9 cellular contexts compared by ENCODE assay signal in genomic region chr19:13848811-13849241, GRCh38. TPM values are rescaled to one million over a fixed set of nuclear protein-coding genes. Genes with fewer than 3 reads are reported as not detected.
DNase-seq lines count a peak whose midpoint lies in the region; ATAC-seq, FAIRE-seq and TF ChIP-seq lines count a peak whose summit lies in the region.
"Had no signal": no experiment of that assay in that cellular context is flagged by ENCODE, and none has a peak within 500 bp of the region (broad histone marks: within the 10 kb centered on the region; RNA-seq: fewer than 3 reads in every experiment).

No MANE protein-coding gene starts in this region.

- H3K27me3 ChIP-seq in astrocyte (ENCODE audit: insufficient read depth, low read length) (no peaks in the 10 kb centered on the region), mesendoderm (ENCODE audit: insufficient read depth, low read length, poor library complexity) (no peaks in the 10 kb centered on the region), tibial nerve (no peaks in the 10 kb centered on the region)

- H2BK120ac ChIP-seq in mesendoderm (ENCODE audit: low read depth, low read length): no peak overlapping the region

- H3K36me3 Mint-ChIP-seq in activated T-cell treated with anti-CD3 and anti-CD28 coated beads, Interleukin-2, amount 50 U/mL, for 72 hours (ENCODE audit: insufficient read depth in 2 of 2): no peaks in the 10 kb centered on the region
- no peaks in the 10 kb centered on the region for H3K36me3 Mint-ChIP-seq in astrocyte (ENCODE audit: low read depth, unreplicated experiment)

- H3K27me3 Mint-ChIP-seq in activated T-cell treated with anti-CD3 and anti-CD28 coated beads, Interleukin-2, amount 50 U/mL, for 72 hours (ENCODE audit: low read depth): no peaks in the 10 kb centered on the region
- no peaks in the 10 kb centered on the region for H3K27me3 Mint-ChIP-seq in astrocyte (ENCODE audit: low read depth, unreplicated experiment)

- no peaks in the 10 kb centered on the region for H4K20me1 ChIP-seq in astrocyte (ENCODE audit: insufficient read depth, low read length)

- no peak overlapping the region for H2BK15ac ChIP-seq in mesendoderm (replicated peaks; ENCODE audit: low read depth)

- TF ChIP-seq CTCF in astrocyte (IDR thresholded peaks at IDR 0.05; ENCODE audit: insufficient read depth, low read depth, low read length) (no peak), tibial nerve (IDR thresholded peaks at IDR 0.05) (no peak)

- no peak overlapping the region for H4K5ac ChIP-seq in mesendoderm (ENCODE audit: low read length)

- H3K4me1 Mint-ChIP-seq in activated T-cell treated with anti-CD3 and anti-CD28 coated beads, Interleukin-2, amount 50 U/mL, for 72 hours (ENCODE audit: low read depth): peaks cover 49% of the 10 kb centered on the region
- H3K4me1 Mint-ChIP-seq in astrocyte (ENCODE audit: low read depth, unreplicated experiment): peaks cover 24% of the 10 kb centered on the region

- DNase-seq in activated T-cell treated with anti-CD3 and anti-CD28 coated beads, Interleukin-2, amount 50 U/mL, for 72 hours: no peak
- DNase-seq in activated T-cell treated with anti-CD3 and anti-CD28 coated beads, Interleukin-2, amount 50 U/mL, for 1 hour: no peak
- DNase-seq in astrocyte (ENCODE audit: low read depth) (no peak), mesendoderm (peak; percentile 72), tibial nerve (ENCODE audit: low spot score in 2 of 2) (no peak)

- H3K4me3 ChIP-seq in astrocyte (ENCODE audit: insufficient read depth, low read depth, low read length): no peak overlapping the region
- no peak overlapping the region for H3K4me3 ChIP-seq in mesendoderm (ENCODE audit: low read length)
- H3K4me3 ChIP-seq in tibial nerve: no peak overlapping the region

- no peaks in the 10 kb centered on the region for H3K36me3 ChIP-seq in astrocyte (ENCODE audit: insufficient read depth, low read length)
- no peaks in the 10 kb centered on the region for H3K36me3 ChIP-seq in mesendoderm (ENCODE audit: control insufficient read depth, insufficient read depth, low read length)
- no peaks in the 10 kb centered on the region for H3K36me3 ChIP-seq in tibial nerve

- no peak overlapping the region for H2BK5ac ChIP-seq in mesendoderm (ENCODE audit: low read length)

- no peaks in the 10 kb centered on the region for H3K9me3 Mint-ChIP-seq in activated T-cell treated with anti-CD3 and anti-CD28 coated beads, Interleukin-2, amount 50 U/mL, for 72 hours
- H3K9me3 Mint-ChIP-seq in astrocyte (ENCODE audit: unreplicated experiment): no peaks in the 10 kb centered on the region

- no peak overlapping the region for H3K18ac ChIP-seq in mesendoderm (ENCODE audit: low read length)

- H3K4me3 Mint-ChIP-seq in activated T-cell treated with anti-CD3 and anti-CD28 coated beads, Interleukin-2, amount 50 U/mL, for 72 hours: peak overlapping the region; percentile 29 to 31
- no peak overlapping the region for H3K4me3 Mint-ChIP-seq in astrocyte (ENCODE audit: unreplicated experiment)

- H3K79me1 ChIP-seq in mesendoderm (ENCODE audit: low read length): no peaks in the 10 kb centered on the region

- peak overlapping the region; percentile 29 for H3K27ac Mint-ChIP-seq in activated T-cell treated with anti-CD3 and anti-CD28 coated beads, Interleukin-2, amount 50 U/mL, for 72 hours
- peak overlapping the region; percentile 98 for H3K27ac Mint-ChIP-seq in astrocyte (ENCODE audit: unreplicated experiment)

- no peak for TF ChIP-seq POLR2A in tibial nerve (IDR thresholded peaks at IDR 0.05)

- H3K4ac ChIP-seq in mesendoderm (ENCODE audit: low read depth, low read length): peak overlapping the region; percentile 5

- no peak overlapping the region for H2AFZ ChIP-seq in astrocyte (ENCODE audit: low read depth, low read length)

- H3K56ac ChIP-seq in mesendoderm (ENCODE audit: low read length): peak overlapping the region; percentile 0

- no peak for FAIRE-seq in astrocyte (lab: Jason Lieb, UNC)
- FAIRE-seq: islet of Langerhans had no signal

- H2AK5ac ChIP-seq in mesendoderm (ENCODE audit: low read length): no peak overlapping the region

- WGBS in mesendoderm (ENCODE audit: extremely low coverage, insufficient coverage, low lambda C conversion rate): no CpG with 5 or more reads among the region's 9 CpGs
- WGBS in tibial nerve, 2 donors: 54% methylated on average over 9 of the region's 9 CpGs

- H3K27ac ChIP-seq in astrocyte (ENCODE audit: low read depth, low read length) (peak overlapping the region; percentile 100), mesendoderm (ENCODE audit: low read depth, low read length) (no peak overlapping the region), tibial nerve (peak overlapping the region; percentile 98 to 100 (median 100))

- H3K9ac ChIP-seq in astrocyte (ENCODE audit: low read length) (peak overlapping the region; percentile 21), mesendoderm (ENCODE audit: low read length) (no peak overlapping the region)

- ATAC-seq in activated T-cell treated with anti-CD3 and anti-CD28 coated beads, Interleukin-2, amount 50 U/mL, for 72 hours (replicated peaks in 1 of 2): no peak
- ATAC-seq in HG03097 (IDR thresholded peaks at IDR 0.05; ENCODE audit: low FRiP score, unreplicated experiment) (no peak), GM19463 (IDR thresholded peaks at IDR 0.05; ENCODE audit: unreplicated experiment) (no peak), HG03045 (IDR thresholded peaks at IDR 0.05; ENCODE audit: unreplicated experiment) (no peak)

- H4K8ac ChIP-seq in mesendoderm (ENCODE audit: low read depth, low read length): no peak overlapping the region

- H3K4me1 ChIP-seq in astrocyte (ENCODE audit: insufficient read depth, low read length) (peaks cover 66% of the 10 kb centered on the region), mesendoderm (ENCODE audit: control insufficient read depth, low read depth, low read length) (peaks cover 5% of the 10 kb centered on the region), tibial nerve (peaks cover 0 to 76% (median 46%) of the 10 kb centered on the region in 4 donors)

- H3K4me2 ChIP-seq in astrocyte (ENCODE audit: low read length) (no peak overlapping the region), mesendoderm (ENCODE audit: low read length) (no peak overlapping the region)

- TF ChIP-seq EP300 in tibial nerve (IDR thresholded peaks at IDR 0.05): no peak

- H3K23ac ChIP-seq in mesendoderm (ENCODE audit: low read length): no peak overlapping the region

- H3K79me2 ChIP-seq in astrocyte (ENCODE audit: insufficient read depth, low read length) (peaks cover 5% of the 10 kb centered on the region), mesendoderm (ENCODE audit: control insufficient read depth, insufficient read depth, low read length) (no peaks in the 10 kb centered on the region)

- H3K9me3 ChIP-seq in astrocyte (ENCODE audit: insufficient read depth, low read depth, low read length): no peaks in the 10 kb centered on the region
- no peaks in the 10 kb centered on the region for H3K9me3 ChIP-seq in tibial nerve

RNA-seq across cellular contexts. Expression of gene NANOS3, which starts 28.1 kb away (rescaled TPM):
- total RNA-seq in activated T-cell treated with anti-CD3 and anti-CD28 coated beads, Interleukin-2, amount 50 U/mL, for 72 hours: 1 to 10 TPM; 3.1 to 3.8 TPM
- total RNA-seq in astrocyte (1.1 and 2.9 TPM in 2 replicates), tibial nerve (not detected)
- 1.2 TPM for polyA plus RNA-seq in mesendoderm (2013, experiment 1 of 2)
- 0.85 TPM for polyA plus RNA-seq in mesendoderm (2013, experiment 2 of 2)

RNA-seq across cellular contexts. Expression of gene ZSWIM4, which starts 53.6 kb away (rescaled TPM):
- 10 to 100 TPM; 11.1 to 12.0 TPM for total RNA-seq in activated T-cell treated with anti-CD3 and anti-CD28 coated beads, Interleukin-2, amount 50 U/mL, for 72 hours
- 9.5 and 10.6 TPM in 2 replicates for total RNA-seq in astrocyte
- polyA plus RNA-seq in mesendoderm (2013, experiment 1 of 2): 31.4 TPM
- polyA plus RNA-seq in mesendoderm (2013, experiment 2 of 2): 30.0 TPM
- total RNA-seq in tibial nerve: 10 to 100 TPM in 1 of 4 donors, 1 to 10 TPM in 3; 2.8 to 19.8 (median 4.0) TPM

RNA-seq across cellular contexts. Expression of gene BRME1, which starts 57.1 kb away (rescaled TPM):
- 10 to 100 TPM; 13.2 to 15.7 TPM for total RNA-seq in activated T-cell treated with anti-CD3 and anti-CD28 coated beads, Interleukin-2, amount 50 U/mL, for 72 hours
- total RNA-seq in astrocyte (0.68 and 0.91 TPM in 2 replicates), tibial nerve (1 to 10 TPM in 3 of 4 donors, not detected in 1; 1.5 to 3.3 (median 3.0) TPM)
- polyA plus RNA-seq in mesendoderm (2013, experiment 1 of 2): 2.2 TPM
- 1.8 TPM for polyA plus RNA-seq in mesendoderm (2013, experiment 2 of 2)

RNA-seq across cellular contexts. Expression of gene CC2D1A, which starts 57.2 kb away (rescaled TPM):
- total RNA-seq in activated T-cell treated with anti-CD3 and anti-CD28 coated beads, Interleukin-2, amount 50 U/mL, for 72 hours: 10 to 100 TPM; 39.4 to 44.7 TPM
- total RNA-seq in astrocyte (22.6 and 27.3 TPM in 2 replicates), tibial nerve (10 to 100 TPM; 42.7 to 99.3 (median 56.0) TPM)
- polyA plus RNA-seq in mesendoderm (2013, experiment 1 of 2): 12.2 TPM
- 12.1 TPM for polyA plus RNA-seq in mesendoderm (2013, experiment 2 of 2)
